In genomic region chr7:139660317-139661042, GRCh38 we compare ENCODE assay signal across 1 cellular context.
TF ChIP-seq lines count a peak whose summit lies in the region.

No MANE protein-coding gene starts in this region.

TF ChIP-seq in K562, 482 proteins besides CTCF, POLR2A, EP300 and RAD21 (continued from another document and continues in another):
- TF ChIP-seq, protein P1, sequence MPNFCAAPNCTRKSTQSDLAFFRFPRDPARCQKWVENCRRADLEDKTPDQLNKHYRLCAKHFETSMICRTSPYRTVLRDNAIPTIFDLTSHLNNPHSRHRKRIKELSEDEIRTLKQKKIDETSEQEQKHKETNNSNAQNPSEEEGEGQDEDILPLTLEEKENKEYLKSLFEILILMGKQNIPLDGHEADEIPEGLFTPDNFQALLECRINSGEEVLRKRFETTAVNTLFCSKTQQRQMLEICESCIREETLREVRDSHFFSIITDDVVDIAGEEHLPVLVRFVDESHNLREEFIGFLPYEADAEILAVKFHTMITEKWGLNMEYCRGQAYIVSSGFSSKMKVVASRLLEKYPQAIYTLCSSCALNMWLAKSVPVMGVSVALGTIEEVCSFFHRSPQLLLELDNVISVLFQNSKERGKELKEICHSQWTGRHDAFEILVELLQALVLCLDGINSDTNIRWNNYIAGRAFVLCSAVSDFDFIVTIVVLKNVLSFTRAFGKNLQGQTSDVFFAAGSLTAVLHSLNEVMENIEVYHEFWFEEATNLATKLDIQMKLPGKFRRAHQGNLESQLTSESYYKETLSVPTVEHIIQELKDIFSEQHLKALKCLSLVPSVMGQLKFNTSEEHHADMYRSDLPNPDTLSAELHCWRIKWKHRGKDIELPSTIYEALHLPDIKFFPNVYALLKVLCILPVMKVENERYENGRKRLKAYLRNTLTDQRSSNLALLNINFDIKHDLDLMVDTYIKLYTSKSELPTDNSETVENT (CRISPR knock-in tag; IDR thresholded peaks at IDR 0.05), result no peak
- TF ChIP-seq ETS1 (conservative IDR thresholded peaks at IDR 0.05; ENCODE audit: control insufficient read depth, low read depth, low read length) (no peak), ZNF274 (IDR thresholded peaks at IDR 0.05; ENCODE audit: borderline replicate concordance, low read depth, low read length) (no peak), RBM25 (IDR thresholded peaks at IDR 0.05; ENCODE audit: low read depth, low read length, severe bottlenecking) (peak; percentile 85), U2AF2 (optimal IDR thresholded peaks at IDR 0.05; ENCODE audit: low read depth, low read length) (no peak), XRCC5 (IDR thresholded peaks at IDR 0.05; ENCODE audit: low read depth, low read length) (no peak), EGR1 (conservative IDR thresholded peaks at IDR 0.05) (no peak), HNRNPUL1 (IDR thresholded peaks at IDR 0.05; ENCODE audit: low read length) (no peak), HOXB6 (CRISPR knock-in tag; IDR thresholded peaks at IDR 0.05; ENCODE audit: borderline replicate concordance) (no peak), ZNF263 (CRISPR knock-in tag; IDR thresholded peaks at IDR 0.05; ENCODE audit: borderline replicate concordance) (no peak), HIVEP1 (CRISPR knock-in tag; IDR thresholded peaks at IDR 0.05) (no peak), TAF15 (IDR thresholded peaks at IDR 0.05; ENCODE audit: low read depth, low read length) (no peak), GTF2B (IDR thresholded peaks at IDR 0.05; ENCODE audit: extremely low read depth, insufficient read length) (no peak), TCFL5 (CRISPR knock-in tag; conservative IDR thresholded peaks at IDR 0.05) (no peak), MAFF (IDR thresholded peaks at IDR 0.05; ENCODE audit: low read length) (peak; percentile 55; the same call in 1 of the 2 replicates), FOXP1 (CRISPR knock-in tag; IDR thresholded peaks at IDR 0.05) (0 out of 2 replicates have a peak, but pooled peaks have one; percentile 67), ATF1 (CRISPR knock-in tag; IDR thresholded peaks at IDR 0.05) (no peak), ATF1 (tag; IDR thresholded peaks at IDR 0.05) (no peak), MXI1 (IDR thresholded peaks at IDR 0.05; ENCODE audit: low read depth, low read length) (no peak), ZBTB34 (CRISPR knock-in tag; IDR thresholded peaks at IDR 0.05) (no peak), SMAD4 (CRISPR knock-in tag; conservative IDR thresholded peaks at IDR 0.05) (0 out of 2 replicates have a peak, but pooled peaks have one; percentile 21), SRSF1 (IDR thresholded peaks at IDR 0.05; ENCODE audit: low read depth, low read length) (no peak), ZNF398 (CRISPR knock-in tag; IDR thresholded peaks at IDR 0.05) (no peak), MAFK (IDR thresholded peaks at IDR 0.05; ENCODE audit: low read length) (peak; percentile 31; the same call in 1 of the 2 replicates), ZNF212 (CRISPR knock-in tag; IDR thresholded peaks at IDR 0.05) (no peak), CBFA2T3 (IDR thresholded peaks at IDR 0.05) (peak; percentile 33), BACH1 (tag; IDR thresholded peaks at IDR 0.05) (peak; percentile 48; the same call in 1 of the 2 replicates), ZNF766 (CRISPR knock-in tag; conservative IDR thresholded peaks at IDR 0.05) (no peak), ZNF217 (CRISPR knock-in tag; IDR thresholded peaks at IDR 0.05) (no peak), HMGXB4 (CRISPR knock-in tag; IDR thresholded peaks at IDR 0.05) (no peak), MCM2 (IDR thresholded peaks at IDR 0.05; ENCODE audit: low read depth) (no peak), ZNF75A (CRISPR knock-in tag; IDR thresholded peaks at IDR 0.05) (no peak), FOXO4 (CRISPR knock-in tag; IDR thresholded peaks at IDR 0.05) (no peak), CTBP1 (IDR thresholded peaks at IDR 0.05; ENCODE audit: borderline replicate concordance) (no peak), GABPA (tag; conservative IDR thresholded peaks at IDR 0.05; ENCODE audit: low read depth) (no peak), PML (IDR thresholded peaks at IDR 0.05; ENCODE audit: low read length) (no peak), HES1 (IDR thresholded peaks at IDR 0.05; ENCODE audit: low read depth) (no peak), STAG1 (CRISPR knock-in tag; IDR thresholded peaks at IDR 0.05; ENCODE audit: borderline replicate concordance) (no peak), ZNF316 (IDR thresholded peaks at IDR 0.05) (peak; percentile 60), PURB (CRISPR knock-in tag; IDR thresholded peaks at IDR 0.05; ENCODE audit: low read depth) (no peak), STAT5B (CRISPR knock-in tag; IDR thresholded peaks at IDR 0.05) (no peak), ZNF224 (CRISPR knock-in tag; IDR thresholded peaks at IDR 0.05) (no peak), ZNF239 (CRISPR knock-in tag; IDR thresholded peaks at IDR 0.05) (peak; percentile 52), ZNF140 (CRISPR knock-in tag; IDR thresholded peaks at IDR 0.05) (no peak), ZNF347 (CRISPR knock-in tag; IDR thresholded peaks at IDR 0.05; ENCODE audit: low read depth) (no peak)
- TF ChIP-seq, protein P2, sequence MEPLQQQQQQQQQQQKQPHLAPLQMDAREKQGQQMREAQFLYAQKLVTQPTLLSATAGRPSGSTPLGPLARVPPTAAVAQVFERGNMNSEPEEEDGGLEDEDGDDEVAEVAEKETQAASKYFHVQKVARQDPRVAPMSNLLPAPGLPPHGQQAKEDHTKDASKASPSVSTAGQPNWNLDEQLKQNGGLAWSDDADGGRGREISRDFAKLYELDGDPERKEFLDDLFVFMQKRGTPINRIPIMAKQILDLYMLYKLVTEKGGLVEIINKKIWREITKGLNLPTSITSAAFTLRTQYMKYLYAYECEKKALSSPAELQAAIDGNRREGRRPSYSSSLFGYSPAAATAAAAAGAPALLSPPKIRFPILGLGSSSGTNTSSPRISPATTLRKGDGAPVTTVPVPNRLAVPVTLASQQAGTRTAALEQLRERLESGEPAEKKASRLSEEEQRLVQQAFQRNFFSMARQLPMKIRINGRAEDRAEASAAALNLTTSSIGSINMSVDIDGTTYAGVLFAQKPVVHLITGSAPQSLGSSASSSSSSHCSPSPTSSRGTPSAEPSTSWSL (CRISPR knock-in tag; IDR thresholded peaks at IDR 0.05; ENCODE audit: borderline replicate concordance), result no peak
- TF ChIP-seq, protein P3, sequence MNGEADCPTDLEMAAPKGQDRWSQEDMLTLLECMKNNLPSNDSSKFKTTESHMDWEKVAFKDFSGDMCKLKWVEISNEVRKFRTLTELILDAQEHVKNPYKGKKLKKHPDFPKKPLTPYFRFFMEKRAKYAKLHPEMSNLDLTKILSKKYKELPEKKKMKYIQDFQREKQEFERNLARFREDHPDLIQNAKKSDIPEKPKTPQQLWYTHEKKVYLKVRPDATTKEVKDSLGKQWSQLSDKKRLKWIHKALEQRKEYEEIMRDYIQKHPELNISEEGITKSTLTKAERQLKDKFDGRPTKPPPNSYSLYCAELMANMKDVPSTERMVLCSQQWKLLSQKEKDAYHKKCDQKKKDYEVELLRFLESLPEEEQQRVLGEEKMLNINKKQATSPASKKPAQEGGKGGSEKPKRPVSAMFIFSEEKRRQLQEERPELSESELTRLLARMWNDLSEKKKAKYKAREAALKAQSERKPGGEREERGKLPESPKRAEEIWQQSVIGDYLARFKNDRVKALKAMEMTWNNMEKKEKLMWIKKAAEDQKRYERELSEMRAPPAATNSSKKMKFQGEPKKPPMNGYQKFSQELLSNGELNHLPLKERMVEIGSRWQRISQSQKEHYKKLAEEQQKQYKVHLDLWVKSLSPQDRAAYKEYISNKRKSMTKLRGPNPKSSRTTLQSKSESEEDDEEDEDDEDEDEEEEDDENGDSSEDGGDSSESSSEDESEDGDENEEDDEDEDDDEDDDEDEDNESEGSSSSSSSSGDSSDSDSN (IDR thresholded peaks at IDR 0.05; ENCODE audit: borderline replicate concordance in 1 of 2, low read depth in 2 of 2, low read length in 2 of 2), result no peak
- TF ChIP-seq, protein P4, sequence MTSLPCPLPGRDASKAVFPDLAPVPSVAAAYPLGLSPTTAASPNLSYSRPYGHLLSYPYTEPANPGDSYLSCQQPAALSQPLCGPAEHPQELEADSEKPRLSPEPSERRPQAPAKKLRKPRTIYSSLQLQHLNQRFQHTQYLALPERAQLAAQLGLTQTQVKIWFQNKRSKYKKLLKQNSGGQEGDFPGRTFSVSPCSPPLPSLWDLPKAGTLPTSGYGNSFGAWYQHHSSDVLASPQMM (CRISPR knock-in tag; IDR thresholded peaks at IDR 0.05), result no peak
- TF ChIP-seq, protein P5, sequence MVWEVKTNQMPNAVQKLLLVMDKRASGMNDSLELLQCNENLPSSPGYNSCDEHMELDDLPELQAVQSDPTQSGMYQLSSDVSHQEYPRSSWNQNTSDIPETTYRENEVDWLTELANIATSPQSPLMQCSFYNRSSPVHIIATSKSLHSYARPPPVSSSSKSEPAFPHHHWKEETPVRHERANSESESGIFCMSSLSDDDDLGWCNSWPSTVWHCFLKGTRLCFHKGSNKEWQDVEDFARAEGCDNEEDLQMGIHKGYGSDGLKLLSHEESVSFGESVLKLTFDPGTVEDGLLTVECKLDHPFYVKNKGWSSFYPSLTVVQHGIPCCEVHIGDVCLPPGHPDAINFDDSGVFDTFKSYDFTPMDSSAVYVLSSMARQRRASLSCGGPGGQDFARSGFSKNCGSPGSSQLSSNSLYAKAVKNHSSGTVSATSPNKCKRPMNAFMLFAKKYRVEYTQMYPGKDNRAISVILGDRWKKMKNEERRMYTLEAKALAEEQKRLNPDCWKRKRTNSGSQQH (CRISPR knock-in tag; IDR thresholded peaks at IDR 0.05), result no peak
